ENCODE assay signal across 1 cellular context in the genomic region with DNA sequence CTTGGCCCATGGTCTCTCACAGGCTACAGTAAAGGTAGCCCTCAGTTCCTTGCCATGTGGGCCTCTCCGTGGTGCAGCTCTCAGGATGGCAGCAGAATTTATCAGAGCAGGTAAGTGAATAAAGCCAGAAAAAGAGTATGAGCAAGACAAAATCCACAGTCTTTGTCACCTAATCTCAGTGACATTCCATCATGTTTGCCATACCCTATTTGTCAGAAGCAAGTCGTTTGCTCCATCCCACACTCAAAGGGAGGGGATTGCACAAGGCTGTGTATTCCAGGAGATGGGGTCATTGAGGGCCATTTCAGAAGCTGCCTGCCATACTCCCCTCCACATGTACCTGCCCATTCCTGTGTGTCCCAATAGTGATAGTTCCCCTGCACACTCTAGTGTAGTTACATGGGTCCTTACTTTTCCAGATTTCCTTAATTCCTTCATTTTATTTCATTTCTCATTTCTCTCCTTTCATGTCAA.
TF ChIP-seq lines count a peak whose summit lies in the region.

No MANE protein-coding gene starts in this region.

TF ChIP-seq in HepG2, 621 proteins besides CTCF, POLR2A, EP300 and RAD21 (continued from another document and continues in another):
- TF ChIP-seq, protein P1, sequence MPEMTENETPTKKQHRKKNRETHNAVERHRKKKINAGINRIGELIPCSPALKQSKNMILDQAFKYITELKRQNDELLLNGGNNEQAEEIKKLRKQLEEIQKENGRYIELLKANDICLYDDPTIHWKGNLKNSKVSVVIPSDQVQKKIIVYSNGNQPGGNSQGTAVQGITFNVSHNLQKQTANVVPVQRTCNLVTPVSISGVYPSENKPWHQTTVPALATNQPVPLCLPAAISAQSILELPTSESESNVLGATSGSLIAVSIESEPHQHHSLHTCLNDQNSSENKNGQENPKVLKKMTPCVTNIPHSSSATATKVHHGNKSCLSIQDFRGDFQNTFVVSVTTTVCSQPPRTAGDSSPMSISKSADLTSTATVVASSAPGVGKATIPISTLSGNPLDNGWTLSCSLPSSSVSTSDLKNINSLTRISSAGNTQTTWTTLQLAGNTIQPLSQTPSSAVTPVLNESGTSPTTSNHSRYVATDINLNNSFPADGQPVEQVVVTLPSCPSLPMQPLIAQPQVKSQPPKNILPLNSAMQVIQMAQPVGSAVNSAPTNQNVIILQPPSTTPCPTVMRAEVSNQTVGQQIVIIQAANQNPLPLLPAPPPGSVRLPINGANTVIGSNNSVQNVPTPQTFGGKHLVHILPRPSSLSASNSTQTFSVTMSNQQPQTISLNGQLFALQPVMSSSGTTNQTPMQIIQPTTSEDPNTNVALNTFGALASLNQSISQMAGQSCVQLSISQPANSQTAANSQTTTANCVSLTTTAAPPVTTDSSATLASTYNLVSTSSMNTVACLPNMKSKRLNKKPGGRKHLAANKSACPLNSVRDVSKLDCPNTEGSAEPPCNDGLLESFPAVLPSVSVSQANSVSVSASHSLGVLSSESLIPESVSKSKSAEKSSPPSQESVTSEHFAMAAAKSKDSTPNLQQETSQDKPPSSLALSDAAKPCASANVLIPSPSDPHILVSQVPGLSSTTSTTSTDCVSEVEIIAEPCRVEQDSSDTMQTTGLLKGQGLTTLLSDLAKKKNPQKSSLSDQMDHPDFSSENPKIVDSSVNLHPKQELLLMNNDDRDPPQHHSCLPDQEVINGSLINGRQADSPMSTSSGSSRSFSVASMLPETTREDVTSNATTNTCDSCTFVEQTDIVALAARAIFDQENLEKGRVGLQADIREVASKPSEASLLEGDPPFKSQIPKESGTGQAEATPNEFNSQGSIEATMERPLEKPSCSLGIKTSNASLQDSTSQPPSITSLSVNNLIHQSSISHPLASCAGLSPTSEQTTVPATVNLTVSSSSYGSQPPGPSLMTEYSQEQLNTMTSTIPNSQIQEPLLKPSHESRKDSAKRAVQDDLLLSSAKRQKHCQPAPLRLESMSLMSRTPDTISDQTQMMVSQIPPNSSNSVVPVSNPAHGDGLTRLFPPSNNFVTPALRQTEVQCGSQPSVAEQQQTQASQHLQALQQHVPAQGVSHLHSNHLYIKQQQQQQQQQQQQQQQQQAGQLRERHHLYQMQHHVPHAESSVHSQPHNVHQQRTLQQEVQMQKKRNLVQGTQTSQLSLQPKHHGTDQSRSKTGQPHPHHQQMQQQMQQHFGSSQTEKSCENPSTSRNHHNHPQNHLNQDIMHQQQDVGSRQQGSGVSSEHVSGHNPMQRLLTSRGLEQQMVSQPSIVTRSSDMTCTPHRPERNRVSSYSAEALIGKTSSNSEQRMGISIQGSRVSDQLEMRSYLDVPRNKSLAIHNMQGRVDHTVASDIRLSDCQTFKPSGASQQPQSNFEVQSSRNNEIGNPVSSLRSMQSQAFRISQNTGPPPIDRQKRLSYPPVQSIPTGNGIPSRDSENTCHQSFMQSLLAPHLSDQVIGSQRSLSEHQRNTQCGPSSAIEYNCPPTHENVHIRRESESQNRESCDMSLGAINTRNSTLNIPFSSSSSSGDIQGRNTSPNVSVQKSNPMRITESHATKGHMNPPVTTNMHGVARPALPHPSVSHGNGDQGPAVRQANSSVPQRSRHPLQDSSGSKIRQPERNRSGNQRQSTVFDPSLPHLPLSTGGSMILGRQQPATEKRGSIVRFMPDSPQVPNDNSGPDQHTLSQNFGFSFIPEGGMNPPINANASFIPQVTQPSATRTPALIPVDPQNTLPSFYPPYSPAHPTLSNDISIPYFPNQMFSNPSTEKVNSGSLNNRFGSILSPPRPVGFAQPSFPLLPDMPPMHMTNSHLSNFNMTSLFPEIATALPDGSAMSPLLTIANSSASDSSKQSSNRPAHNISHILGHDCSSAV (CRISPR knock-in tag; IDR thresholded peaks at IDR 0.05; ENCODE audit: borderline replicate concordance) = no peak
- TF ChIP-seq ZNF569 (CRISPR knock-in tag; IDR thresholded peaks at IDR 0.05; ENCODE audit: borderline replicate concordance) (no peak), HIVEP1 (CRISPR knock-in tag; IDR thresholded peaks at IDR 0.05) (no peak), NFYC (CRISPR knock-in tag; IDR thresholded peaks at IDR 0.05) (no peak; the same call in 1 of the 2 replicates), JUND (CRISPR knock-in tag; IDR thresholded peaks at IDR 0.05) (peak; percentile 74; the same call in 1 of the 2 replicates), ELF3 (CRISPR knock-in tag; IDR thresholded peaks at IDR 0.05) (peak; percentile 51; the same call in 1 of the 2 replicates), PHF21A (CRISPR knock-in tag; IDR thresholded peaks at IDR 0.05) (peak; percentile 34; the same call in 1 of the 2 replicates), ZNF746 (CRISPR knock-in tag; IDR thresholded peaks at IDR 0.05) (peak; percentile 75; the same call in 1 of the 2 replicates), ATAD3A (CRISPR knock-in tag; IDR thresholded peaks at IDR 0.05) (no peak), ZSCAN31 (CRISPR knock-in tag; IDR thresholded peaks at IDR 0.05; ENCODE audit: low read depth) (no peak), ZNF343 (CRISPR knock-in tag; IDR thresholded peaks at IDR 0.05) (no peak), ZNF383 (CRISPR knock-in tag; IDR thresholded peaks at IDR 0.05; ENCODE audit: borderline replicate concordance) (no peak), AGO2 (optimal IDR thresholded peaks at IDR 0.05; ENCODE audit: low read depth, low read length) (no peak), HDAC2 (CRISPR knock-in tag; IDR thresholded peaks at IDR 0.05) (peak; percentile 91), ZNF660 (CRISPR knock-in tag; IDR thresholded peaks at IDR 0.05; ENCODE audit: borderline replicate concordance, low read depth) (no peak), CEBPG (CRISPR knock-in tag; IDR thresholded peaks at IDR 0.05) (peak; percentile 98), ZNF253 (CRISPR knock-in tag; IDR thresholded peaks at IDR 0.05; ENCODE audit: borderline replicate concordance) (no peak), ZNF670 (CRISPR knock-in tag; IDR thresholded peaks at IDR 0.05; ENCODE audit: borderline replicate concordance) (no peak), FOSL2 (CRISPR knock-in tag; IDR thresholded peaks at IDR 0.05) (peak; percentile 97), SAFB2 (CRISPR knock-in tag; IDR thresholded peaks at IDR 0.05; ENCODE audit: borderline replicate concordance, low read depth) (no peak; the same call in 1 of the 2 replicates), MTF2 (CRISPR knock-in tag; IDR thresholded peaks at IDR 0.05; ENCODE audit: borderline replicate concordance) (no peak), FIP1L1 (IDR thresholded peaks at IDR 0.05; ENCODE audit: borderline replicate concordance, insufficient read depth, low read depth, low read length) (no peak), ZNF296 (CRISPR knock-in tag; conservative IDR thresholded peaks at IDR 0.05) (no peak), HNRNPK (IDR thresholded peaks at IDR 0.05; ENCODE audit: low read depth, low read length, poor library complexity, severe bottlenecking) (no peak)
- TF ChIP-seq, protein P2, sequence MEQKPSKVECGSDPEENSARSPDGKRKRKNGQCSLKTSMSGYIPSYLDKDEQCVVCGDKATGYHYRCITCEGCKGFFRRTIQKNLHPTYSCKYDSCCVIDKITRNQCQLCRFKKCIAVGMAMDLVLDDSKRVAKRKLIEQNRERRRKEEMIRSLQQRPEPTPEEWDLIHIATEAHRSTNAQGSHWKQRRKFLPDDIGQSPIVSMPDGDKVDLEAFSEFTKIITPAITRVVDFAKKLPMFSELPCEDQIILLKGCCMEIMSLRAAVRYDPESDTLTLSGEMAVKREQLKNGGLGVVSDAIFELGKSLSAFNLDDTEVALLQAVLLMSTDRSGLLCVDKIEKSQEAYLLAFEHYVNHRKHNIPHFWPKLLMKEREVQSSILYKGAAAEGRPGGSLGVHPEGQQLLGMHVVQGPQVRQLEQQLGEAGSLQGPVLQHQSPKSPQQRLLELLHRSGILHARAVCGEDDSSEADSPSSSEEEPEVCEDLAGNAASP (CRISPR knock-in tag; IDR thresholded peaks at IDR 0.05; ENCODE audit: borderline replicate concordance) = peak; percentile 99
- TF ChIP-seq, protein P3, sequence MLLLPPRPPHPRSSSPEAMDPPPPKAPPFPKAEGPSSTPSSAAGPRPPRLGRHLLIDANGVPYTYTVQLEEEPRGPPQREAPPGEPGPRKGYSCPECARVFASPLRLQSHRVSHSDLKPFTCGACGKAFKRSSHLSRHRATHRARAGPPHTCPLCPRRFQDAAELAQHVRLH (CRISPR knock-in tag; IDR thresholded peaks at IDR 0.05; ENCODE audit: borderline replicate concordance, low read depth) = 0 out of 2 replicates have a peak, but pooled peaks have one; percentile 63
- TF ChIP-seq, protein P4, sequence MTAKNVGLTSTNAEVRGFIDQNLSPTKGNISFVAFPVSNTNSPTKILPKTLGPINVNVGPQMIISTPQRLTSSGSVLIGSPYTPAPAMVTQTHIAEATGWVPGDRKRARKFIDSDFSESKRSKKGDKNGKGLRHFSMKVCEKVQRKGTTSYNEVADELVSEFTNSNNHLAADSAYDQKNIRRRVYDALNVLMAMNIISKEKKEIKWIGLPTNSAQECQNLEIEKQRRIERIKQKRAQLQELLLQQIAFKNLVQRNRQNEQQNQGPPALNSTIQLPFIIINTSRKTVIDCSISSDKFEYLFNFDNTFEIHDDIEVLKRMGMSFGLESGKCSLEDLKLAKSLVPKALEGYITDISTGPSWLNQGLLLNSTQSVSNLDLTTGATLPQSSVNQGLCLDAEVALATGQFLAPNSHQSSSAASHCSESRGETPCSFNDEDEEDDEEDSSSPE (CRISPR knock-in tag; IDR thresholded peaks at IDR 0.05) = 0 out of 2 replicates have a peak, but pooled peaks have one; percentile 31
- TF ChIP-seq, protein P5, sequence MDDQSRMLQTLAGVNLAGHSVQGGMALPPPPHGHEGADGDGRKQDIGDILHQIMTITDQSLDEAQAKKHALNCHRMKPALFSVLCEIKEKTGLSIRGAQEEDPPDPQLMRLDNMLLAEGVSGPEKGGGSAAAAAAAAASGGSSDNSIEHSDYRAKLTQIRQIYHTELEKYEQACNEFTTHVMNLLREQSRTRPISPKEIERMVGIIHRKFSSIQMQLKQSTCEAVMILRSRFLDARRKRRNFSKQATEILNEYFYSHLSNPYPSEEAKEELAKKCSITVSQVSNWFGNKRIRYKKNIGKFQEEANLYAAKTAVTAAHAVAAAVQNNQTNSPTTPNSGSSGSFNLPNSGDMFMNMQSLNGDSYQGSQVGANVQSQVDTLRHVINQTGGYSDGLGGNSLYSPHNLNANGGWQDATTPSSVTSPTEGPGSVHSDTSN (CRISPR knock-in tag; IDR thresholded peaks at IDR 0.05; ENCODE audit: borderline replicate concordance) = no peak
- TF ChIP-seq, protein P6, sequence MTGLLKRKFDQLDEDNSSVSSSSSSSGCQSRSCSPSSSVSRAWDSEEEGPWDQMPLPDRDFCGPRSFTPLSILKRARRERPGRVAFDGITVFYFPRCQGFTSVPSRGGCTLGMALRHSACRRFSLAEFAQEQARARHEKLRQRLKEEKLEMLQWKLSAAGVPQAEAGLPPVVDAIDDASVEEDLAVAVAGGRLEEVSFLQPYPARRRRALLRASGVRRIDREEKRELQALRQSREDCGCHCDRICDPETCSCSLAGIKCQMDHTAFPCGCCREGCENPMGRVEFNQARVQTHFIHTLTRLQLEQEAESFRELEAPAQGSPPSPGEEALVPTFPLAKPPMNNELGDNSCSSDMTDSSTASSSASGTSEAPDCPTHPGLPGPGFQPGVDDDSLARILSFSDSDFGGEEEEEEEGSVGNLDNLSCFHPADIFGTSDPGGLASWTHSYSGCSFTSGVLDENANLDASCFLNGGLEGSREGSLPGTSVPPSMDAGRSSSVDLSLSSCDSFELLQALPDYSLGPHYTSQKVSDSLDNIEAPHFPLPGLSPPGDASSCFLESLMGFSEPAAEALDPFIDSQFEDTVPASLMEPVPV (CRISPR knock-in tag; IDR thresholded peaks at IDR 0.05) = no peak
- TF ChIP-seq, protein P7, sequence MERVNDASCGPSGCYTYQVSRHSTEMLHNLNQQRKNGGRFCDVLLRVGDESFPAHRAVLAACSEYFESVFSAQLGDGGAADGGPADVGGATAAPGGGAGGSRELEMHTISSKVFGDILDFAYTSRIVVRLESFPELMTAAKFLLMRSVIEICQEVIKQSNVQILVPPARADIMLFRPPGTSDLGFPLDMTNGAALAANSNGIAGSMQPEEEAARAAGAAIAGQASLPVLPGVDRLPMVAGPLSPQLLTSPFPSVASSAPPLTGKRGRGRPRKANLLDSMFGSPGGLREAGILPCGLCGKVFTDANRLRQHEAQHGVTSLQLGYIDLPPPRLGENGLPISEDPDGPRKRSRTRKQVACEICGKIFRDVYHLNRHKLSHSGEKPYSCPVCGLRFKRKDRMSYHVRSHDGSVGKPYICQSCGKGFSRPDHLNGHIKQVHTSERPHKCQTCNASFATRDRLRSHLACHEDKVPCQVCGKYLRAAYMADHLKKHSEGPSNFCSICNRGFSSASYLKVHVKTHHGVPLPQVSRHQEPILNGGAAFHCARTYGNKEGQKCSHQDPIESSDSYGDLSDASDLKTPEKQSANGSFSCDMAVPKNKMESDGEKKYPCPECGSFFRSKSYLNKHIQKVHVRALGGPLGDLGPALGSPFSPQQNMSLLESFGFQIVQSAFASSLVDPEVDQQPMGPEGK (CRISPR knock-in tag; IDR thresholded peaks at IDR 0.05) = peak; percentile 87
- TF ChIP-seq, protein P8, sequence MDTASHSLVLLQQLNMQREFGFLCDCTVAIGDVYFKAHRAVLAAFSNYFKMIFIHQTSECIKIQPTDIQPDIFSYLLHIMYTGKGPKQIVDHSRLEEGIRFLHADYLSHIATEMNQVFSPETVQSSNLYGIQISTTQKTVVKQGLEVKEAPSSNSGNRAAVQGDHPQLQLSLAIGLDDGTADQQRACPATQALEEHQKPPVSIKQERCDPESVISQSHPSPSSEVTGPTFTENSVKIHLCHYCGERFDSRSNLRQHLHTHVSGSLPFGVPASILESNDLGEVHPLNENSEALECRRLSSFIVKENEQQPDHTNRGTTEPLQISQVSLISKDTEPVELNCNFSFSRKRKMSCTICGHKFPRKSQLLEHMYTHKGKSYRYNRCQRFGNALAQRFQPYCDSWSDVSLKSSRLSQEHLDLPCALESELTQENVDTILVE (CRISPR knock-in tag; IDR thresholded peaks at IDR 0.05) = 0 out of 2 replicates have a peak, but pooled peaks have one; percentile 77
- TF ChIP-seq, protein P9, sequence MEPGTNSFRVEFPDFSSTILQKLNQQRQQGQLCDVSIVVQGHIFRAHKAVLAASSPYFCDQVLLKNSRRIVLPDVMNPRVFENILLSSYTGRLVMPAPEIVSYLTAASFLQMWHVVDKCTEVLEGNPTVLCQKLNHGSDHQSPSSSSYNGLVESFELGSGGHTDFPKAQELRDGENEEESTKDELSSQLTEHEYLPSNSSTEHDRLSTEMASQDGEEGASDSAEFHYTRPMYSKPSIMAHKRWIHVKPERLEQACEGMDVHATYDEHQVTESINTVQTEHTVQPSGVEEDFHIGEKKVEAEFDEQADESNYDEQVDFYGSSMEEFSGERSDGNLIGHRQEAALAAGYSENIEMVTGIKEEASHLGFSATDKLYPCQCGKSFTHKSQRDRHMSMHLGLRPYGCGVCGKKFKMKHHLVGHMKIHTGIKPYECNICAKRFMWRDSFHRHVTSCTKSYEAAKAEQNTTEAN (CRISPR knock-in tag; conservative IDR thresholded peaks at IDR 0.05) = peak; percentile 55; the same call in 1 of the 2 replicates
- TF ChIP-seq, protein P10, sequence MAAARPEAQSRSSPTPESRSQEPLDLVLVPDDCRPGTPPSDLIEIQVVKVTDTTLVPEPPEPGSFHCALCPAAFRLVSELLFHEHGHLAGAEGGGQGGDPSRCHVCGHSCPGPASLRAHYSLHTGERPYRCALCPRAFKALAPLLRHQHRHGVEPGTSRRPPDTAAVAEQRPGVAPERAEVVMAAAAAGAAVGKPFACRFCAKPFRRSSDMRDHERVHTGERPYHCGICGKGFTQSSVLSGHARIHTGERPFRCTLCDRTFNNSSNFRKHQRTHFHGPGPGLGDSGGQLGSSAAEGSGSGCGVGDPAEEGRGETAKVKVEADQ (CRISPR knock-in tag; IDR thresholded peaks at IDR 0.05; ENCODE audit: borderline replicate concordance) = peak; percentile 80; the same call in 1 of the 2 replicates
- TF ChIP-seq, protein P11, sequence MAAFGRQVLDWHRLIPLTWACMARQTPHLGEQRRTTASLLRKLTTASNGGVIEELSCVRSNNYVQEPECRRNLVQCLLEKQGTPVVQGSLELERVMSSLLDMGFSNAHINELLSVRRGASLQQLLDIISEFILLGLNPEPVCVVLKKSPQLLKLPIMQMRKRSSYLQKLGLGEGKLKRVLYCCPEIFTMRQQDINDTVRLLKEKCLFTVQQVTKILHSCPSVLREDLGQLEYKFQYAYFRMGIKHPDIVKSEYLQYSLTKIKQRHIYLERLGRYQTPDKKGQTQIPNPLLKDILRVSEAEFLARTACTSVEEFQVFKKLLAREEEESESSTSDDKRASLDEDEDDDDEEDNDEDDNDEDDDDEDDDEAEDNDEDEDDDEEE (CRISPR knock-in tag; IDR thresholded peaks at IDR 0.05) = no peak
